Comparison of ENCODE assay signal across 16 cellular contexts in genomic region chr5:78629590-78629989, GRCh38.
"Had no signal": no experiment of that assay in that cellular context is flagged by ENCODE, and none has a peak within 500 bp of the region (broad histone marks: within the 10 kb centered on the region; RNA-seq: fewer than 3 reads in every experiment).

No MANE protein-coding gene starts in this region.

- H3K9me3 Mint-ChIP-seq: dendritic cell treated with granulocyte-macrophage colony-stimulating factor and Interleukin-4, amounts not matched to agents 40 ng/mL and 50 ng/mL, for 4 days; immature natural killer cell; naive thymus-derived CD4-positive, alpha-beta T cell; neural crest cell; type B pancreatic cell had no signal

- H3K4me3 Mint-ChIP-seq: dendritic cell treated with granulocyte-macrophage colony-stimulating factor and Interleukin-4, amounts not matched to agents 40 ng/mL and 50 ng/mL, for 4 days; immature natural killer cell; naive thymus-derived CD4-positive, alpha-beta T cell; neural crest cell; type B pancreatic cell had no signal

- H3K4me3 ChIP-seq: left lung, lung, ovary, right atrium auricular region, sigmoid colon, skin epidermis, stomach had no signal

- H3K9me3 ChIP-seq: left lung, ovary, right atrium auricular region, sigmoid colon, stomach had no signal

- H3K27ac Mint-ChIP-seq: dendritic cell treated with granulocyte-macrophage colony-stimulating factor and Interleukin-4, amounts not matched to agents 40 ng/mL and 50 ng/mL, for 4 days; immature natural killer cell; naive thymus-derived CD4-positive, alpha-beta T cell; type B pancreatic cell had no signal

- H3K27me3 ChIP-seq: foreskin keratinocyte, left lung, ovary, right atrium auricular region, sigmoid colon, stomach had no signal

- H3K36me3 ChIP-seq: ovary had no signal

- DNase-seq: foreskin keratinocyte; immature natural killer cell; left lung; mesenchymal stem cell; naive thymus-derived CD4-positive, alpha-beta T cell; ovary; sigmoid colon; stimulated activated CD4-positive, alpha-beta T cell treated with anti-CD3 and anti-CD28 coated beads, Interleukin-12 subunit alpha, Interleukin-12 subunit beta, amount 100 ng/mL, for 4 hours; stimulated activated naive CD4-positive, alpha-beta T cell; stomach had no signal

- ATAC-seq: foreskin keratinocyte; left lung; naive thymus-derived CD4-positive, alpha-beta T cell had no signal

- H3K36me3 Mint-ChIP-seq: immature natural killer cell; naive thymus-derived CD4-positive, alpha-beta T cell had no signal

- H3K4me1 Mint-ChIP-seq: immature natural killer cell had no signal

- H3K27ac ChIP-seq: foreskin keratinocyte, left lung, ovary, right atrium auricular region, skin epidermis, stomach had no signal

- H3K4me1 ChIP-seq: foreskin keratinocyte had no signal
